Comparison of ENCODE assay signal across 1 cellular context in genomic region chr9:2241875-2242741, GRCh38.
TF ChIP-seq lines count a peak whose summit lies in the region.

No MANE protein-coding gene starts in this region.

TF ChIP-seq in HepG2, 621 proteins besides CTCF, POLR2A, EP300 and RAD21 (continued from another document and continues in another):
- TF ChIP-seq XBP1 (CRISPR knock-in tag; IDR thresholded peaks at IDR 0.05), result no peak
- no peak; the same call in 1 of the 2 replicates for TF ChIP-seq KLF12 (CRISPR knock-in tag; IDR thresholded peaks at IDR 0.05; ENCODE audit: borderline replicate concordance)
- 0 out of 2 replicates have a peak, but pooled peaks have one; percentile 67 for TF ChIP-seq ZFP36L1 (CRISPR knock-in tag; IDR thresholded peaks at IDR 0.05)
- 0 out of 2 replicates have a peak, but pooled peaks have one; percentile 17 for TF ChIP-seq ZNF143 (CRISPR knock-in tag; IDR thresholded peaks at IDR 0.05)
- TF ChIP-seq RFXANK (CRISPR knock-in tag; IDR thresholded peaks at IDR 0.05), result no peak
- peak; percentile 49; the same call in 1 of the 2 replicates for TF ChIP-seq ISL2 (CRISPR knock-in tag; IDR thresholded peaks at IDR 0.05)
- TF ChIP-seq JUND (CRISPR knock-in tag; IDR thresholded peaks at IDR 0.05), result no peak
- no peak; the same call in 1 of the 2 replicates for TF ChIP-seq TOE1 (CRISPR knock-in tag; IDR thresholded peaks at IDR 0.05)
- no peak for TF ChIP-seq ZHX2 (IDR thresholded peaks at IDR 0.05; ENCODE audit: low read depth)
- no peak for TF ChIP-seq ZHX2 (CRISPR knock-in tag; IDR thresholded peaks at IDR 0.05; ENCODE audit: borderline replicate concordance)
- TF ChIP-seq ZNF660 (CRISPR knock-in tag; IDR thresholded peaks at IDR 0.05; ENCODE audit: borderline replicate concordance, low read depth), result no peak
- no peak for TF ChIP-seq ZNF792 (CRISPR knock-in tag; IDR thresholded peaks at IDR 0.05)
- TF ChIP-seq ZNF800 (CRISPR knock-in tag; IDR thresholded peaks at IDR 0.05), result no peak; the same call in 1 of the 2 replicates
- TF ChIP-seq HNRNPL (IDR thresholded peaks at IDR 0.05; ENCODE audit: low read depth, low read length), result no peak
- no peak for TF ChIP-seq ARID2 (CRISPR knock-in tag; IDR thresholded peaks at IDR 0.05; ENCODE audit: borderline replicate concordance)
- TF ChIP-seq AGO2 (optimal IDR thresholded peaks at IDR 0.05; ENCODE audit: low read depth, low read length), result no peak
- no peak for TF ChIP-seq ZNF619 (CRISPR knock-in tag; IDR thresholded peaks at IDR 0.05)
- 0 out of 2 replicates have a peak, but pooled peaks have one; percentile 52 for TF ChIP-seq PBX3 (CRISPR knock-in tag; IDR thresholded peaks at IDR 0.05; ENCODE audit: borderline replicate concordance)
- TF ChIP-seq PHF8 (CRISPR knock-in tag; IDR thresholded peaks at IDR 0.05), result peak; percentile 52
- peak; percentile 65 for TF ChIP-seq MED1 (CRISPR knock-in tag; IDR thresholded peaks at IDR 0.05)
- TF ChIP-seq HDAC1 (CRISPR knock-in tag; IDR thresholded peaks at IDR 0.05), result peak; percentile 45
- TF ChIP-seq IRF2 (CRISPR knock-in tag; IDR thresholded peaks at IDR 0.05), result no peak
- peak; percentile 38 for TF ChIP-seq HNRNPLL (IDR thresholded peaks at IDR 0.05; ENCODE audit: low read depth, low read length, poor library complexity, severe bottlenecking)
- TF ChIP-seq FUBP1 (CRISPR knock-in tag; IDR thresholded peaks at IDR 0.05; ENCODE audit: borderline replicate concordance), result no peak
- no peak for TF ChIP-seq NFE2L1 (CRISPR knock-in tag; IDR thresholded peaks at IDR 0.05; ENCODE audit: borderline replicate concordance)
- no peak for TF ChIP-seq ELK4 (CRISPR knock-in tag; IDR thresholded peaks at IDR 0.05; ENCODE audit: borderline replicate concordance)
- no peak for TF ChIP-seq ZNF138 (CRISPR knock-in tag; IDR thresholded peaks at IDR 0.05; ENCODE audit: low read depth)
- TF ChIP-seq ATF5 (CRISPR knock-in tag; IDR thresholded peaks at IDR 0.05; ENCODE audit: low read depth), result no peak
- no peak for TF ChIP-seq SMYD3 (CRISPR knock-in tag; IDR thresholded peaks at IDR 0.05)
- TF ChIP-seq BCLAF1 (IDR thresholded peaks at IDR 0.05), result no peak
- TF ChIP-seq KLF11 (CRISPR knock-in tag; IDR thresholded peaks at IDR 0.05), result 0 out of 2 replicates have a peak, but pooled peaks have one; percentile 46
- TF ChIP-seq HMGXB4 (CRISPR knock-in tag; IDR thresholded peaks at IDR 0.05; ENCODE audit: borderline replicate concordance in 1 of 2, low read depth in 1 of 2), result peak in 1 of 2 experiments; percentile 38; a peak in 1 of 4 replicates
- no peak for TF ChIP-seq ZNF530 (CRISPR knock-in tag; IDR thresholded peaks at IDR 0.05; ENCODE audit: low read depth)
- no peak for TF ChIP-seq SP1 (IDR thresholded peaks at IDR 0.05)
- peak; percentile 53; the same call in 1 of the 2 replicates for TF ChIP-seq SP1 (CRISPR knock-in tag; IDR thresholded peaks at IDR 0.05)
- TF ChIP-seq ZNF253 (CRISPR knock-in tag; IDR thresholded peaks at IDR 0.05; ENCODE audit: borderline replicate concordance), result no peak
- no peak for TF ChIP-seq ZNF180 (CRISPR knock-in tag; IDR thresholded peaks at IDR 0.05; ENCODE audit: borderline replicate concordance, low read depth)
- peak; percentile 62 for TF ChIP-seq MYC (CRISPR knock-in tag; IDR thresholded peaks at IDR 0.05; ENCODE audit: borderline replicate concordance)
- TF ChIP-seq PCBP1 (IDR thresholded peaks at IDR 0.05; ENCODE audit: borderline replicate concordance, low read depth, low read length), result 0 out of 2 replicates have a peak, but pooled peaks have one; percentile 56
- no peak for TF ChIP-seq ZNF576 (CRISPR knock-in tag; IDR thresholded peaks at IDR 0.05)
- no peak for TF ChIP-seq RBM39 (IDR thresholded peaks at IDR 0.05; ENCODE audit: low read depth, low read length, poor library complexity, severe bottlenecking)
- no peak; the same call in 1 of the 2 replicates for TF ChIP-seq ZNF556 (CRISPR knock-in tag; IDR thresholded peaks at IDR 0.05; ENCODE audit: borderline replicate concordance)
- no peak; the same call in 1 of the 2 replicates for TF ChIP-seq ZNF816 (CRISPR knock-in tag; IDR thresholded peaks at IDR 0.05; ENCODE audit: borderline replicate concordance)
- TF ChIP-seq ATF7 (IDR thresholded peaks at IDR 0.05), result no peak
- no peak for TF ChIP-seq ATF7 (CRISPR knock-in tag; IDR thresholded peaks at IDR 0.05)
- peak; percentile 60 for TF ChIP-seq MAX (IDR thresholded peaks at IDR 0.05)
- no peak for TF ChIP-seq ZFP1 (CRISPR knock-in tag; IDR thresholded peaks at IDR 0.05)
- TF ChIP-seq ZNF552 (CRISPR knock-in tag; IDR thresholded peaks at IDR 0.05; ENCODE audit: borderline replicate concordance), result no peak
- TF ChIP-seq SRSF1 (optimal IDR thresholded peaks at IDR 0.05; ENCODE audit: low read depth, low read length), result no peak
